ENCODE assay signal across 1 cellular context in genomic region chr4:82423245-82424054, GRCh38.
TF ChIP-seq lines count a peak whose summit lies in the region.

No MANE protein-coding gene starts in this region.

TF ChIP-seq in HepG2, 621 proteins besides CTCF, POLR2A, EP300 and RAD21:
- TF ChIP-seq POLR2G (IDR thresholded peaks at IDR 0.05; ENCODE audit: low read depth, low read length) (peak; percentile 78), E2F2 (CRISPR knock-in tag; IDR thresholded peaks at IDR 0.05; ENCODE audit: borderline replicate concordance) (no peak), MBD4 (IDR thresholded peaks at IDR 0.05; ENCODE audit: borderline replicate concordance, low read length) (peak; percentile 86), AGO2 (optimal IDR thresholded peaks at IDR 0.05; ENCODE audit: low read depth, low read length) (peak; percentile 62), ZNF180 (CRISPR knock-in tag; IDR thresholded peaks at IDR 0.05; ENCODE audit: borderline replicate concordance, low read depth) (no peak), RBM39 (IDR thresholded peaks at IDR 0.05; ENCODE audit: low read depth, low read length, poor library complexity, severe bottlenecking) (no peak), ARID5B (CRISPR knock-in tag; IDR thresholded peaks at IDR 0.05) (no peak), RBM22 (optimal IDR thresholded peaks at IDR 0.05; ENCODE audit: low read length) (peak; percentile 96), SSRP1 (CRISPR knock-in tag; IDR thresholded peaks at IDR 0.05) (peak; percentile 55), POLR2AphosphoS5 (IDR thresholded peaks at IDR 0.05; ENCODE audit: low read depth, low read length) (peak; percentile 12; the same call in 1 of the 2 replicates), RBFOX2 (IDR thresholded peaks at IDR 0.05; ENCODE audit: low read depth, low read length) (peak; percentile 54), HNRNPUL1 (IDR thresholded peaks at IDR 0.05; ENCODE audit: low read depth, low read length) (0 out of 2 replicates have a peak, but pooled peaks have one; percentile 30), ATF4 (CRISPR knock-in tag; IDR thresholded peaks at IDR 0.05) (peak in 1 of 2 experiments; percentile 31; a peak in 1 of 4 replicates), POLR2AphosphoS2 (IDR thresholded peaks at IDR 0.05; ENCODE audit: low read depth, low read length) (peak; percentile 96)
